1 cellular context compared by ENCODE assay signal in genomic region chr13:96020941-96021340, GRCh38.
TF ChIP-seq lines count a peak whose summit lies in the region.

No MANE protein-coding gene starts in this region.

TF ChIP-seq in HepG2, 621 proteins besides CTCF, POLR2A, EP300 and RAD21 (continued from another document and continues in another):
- 0 out of 2 replicates have a peak, but pooled peaks have one; percentile 9 for TF ChIP-seq CEBPG (CRISPR knock-in tag; IDR thresholded peaks at IDR 0.05)
- TF ChIP-seq KDM2A (CRISPR knock-in tag; IDR thresholded peaks at IDR 0.05; ENCODE audit: borderline replicate concordance, low read depth), result no peak
- no peak for TF ChIP-seq ZNF225 (CRISPR knock-in tag; IDR thresholded peaks at IDR 0.05)
- TF ChIP-seq PITX1 (CRISPR knock-in tag; IDR thresholded peaks at IDR 0.05), result no peak
- TF ChIP-seq ZNF350 (CRISPR knock-in tag; IDR thresholded peaks at IDR 0.05; ENCODE audit: borderline replicate concordance, low read depth), result no peak
- TF ChIP-seq, protein P1, sequence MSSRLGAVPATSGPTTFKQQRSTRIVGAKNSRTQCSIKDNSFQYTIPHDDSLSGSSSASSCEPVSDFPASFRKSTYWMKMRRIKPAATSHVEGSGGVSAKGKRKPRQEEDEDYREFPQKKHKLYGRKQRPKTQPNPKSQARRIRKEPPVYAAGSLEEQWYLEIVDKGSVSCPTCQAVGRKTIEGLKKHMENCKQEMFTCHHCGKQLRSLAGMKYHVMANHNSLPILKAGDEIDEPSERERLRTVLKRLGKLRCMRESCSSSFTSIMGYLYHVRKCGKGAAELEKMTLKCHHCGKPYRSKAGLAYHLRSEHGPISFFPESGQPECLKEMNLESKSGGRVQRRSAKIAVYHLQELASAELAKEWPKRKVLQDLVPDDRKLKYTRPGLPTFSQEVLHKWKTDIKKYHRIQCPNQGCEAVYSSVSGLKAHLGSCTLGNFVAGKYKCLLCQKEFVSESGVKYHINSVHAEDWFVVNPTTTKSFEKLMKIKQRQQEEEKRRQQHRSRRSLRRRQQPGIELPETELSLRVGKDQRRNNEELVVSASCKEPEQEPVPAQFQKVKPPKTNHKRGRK (CRISPR knock-in tag; IDR thresholded peaks at IDR 0.05), result no peak
- TF ChIP-seq AHDC1 (CRISPR knock-in tag; IDR thresholded peaks at IDR 0.05; ENCODE audit: borderline replicate concordance), result peak; percentile 62; the same call in 1 of the 2 replicates
- no peak for TF ChIP-seq SOX13 (IDR thresholded peaks at IDR 0.05)
- 0 out of 4 replicates have a peak, but pooled peaks of 1 of the 2 experiments have one; percentile 21 for TF ChIP-seq SOX13 (CRISPR knock-in tag; conservative IDR thresholded peaks at IDR 0.05 in 1 of 2, IDR thresholded peaks at IDR 0.05 in 1 of 2)
- TF ChIP-seq DPF2 (CRISPR knock-in tag; IDR thresholded peaks at IDR 0.05; ENCODE audit: borderline replicate concordance, low read depth), result 0 out of 2 replicates have a peak, but pooled peaks have one; percentile 12
- 0 out of 2 replicates have a peak, but pooled peaks have one; percentile 31 for TF ChIP-seq POGZ (CRISPR knock-in tag; IDR thresholded peaks at IDR 0.05)
- TF ChIP-seq TAF1 (CRISPR knock-in tag; IDR thresholded peaks at IDR 0.05), result no peak
- TF ChIP-seq, protein P2, sequence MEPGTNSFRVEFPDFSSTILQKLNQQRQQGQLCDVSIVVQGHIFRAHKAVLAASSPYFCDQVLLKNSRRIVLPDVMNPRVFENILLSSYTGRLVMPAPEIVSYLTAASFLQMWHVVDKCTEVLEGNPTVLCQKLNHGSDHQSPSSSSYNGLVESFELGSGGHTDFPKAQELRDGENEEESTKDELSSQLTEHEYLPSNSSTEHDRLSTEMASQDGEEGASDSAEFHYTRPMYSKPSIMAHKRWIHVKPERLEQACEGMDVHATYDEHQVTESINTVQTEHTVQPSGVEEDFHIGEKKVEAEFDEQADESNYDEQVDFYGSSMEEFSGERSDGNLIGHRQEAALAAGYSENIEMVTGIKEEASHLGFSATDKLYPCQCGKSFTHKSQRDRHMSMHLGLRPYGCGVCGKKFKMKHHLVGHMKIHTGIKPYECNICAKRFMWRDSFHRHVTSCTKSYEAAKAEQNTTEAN (CRISPR knock-in tag; conservative IDR thresholded peaks at IDR 0.05), result no peak
- TF ChIP-seq ZFYVE20 (CRISPR knock-in tag; IDR thresholded peaks at IDR 0.05; ENCODE audit: borderline replicate concordance, low read depth), result no peak
- no peak for TF ChIP-seq ZNF12 (CRISPR knock-in tag; IDR thresholded peaks at IDR 0.05)
- TF ChIP-seq POLR2AphosphoS5 (IDR thresholded peaks at IDR 0.05; ENCODE audit: low read depth, low read length), result no peak
- TF ChIP-seq ZNF451 (CRISPR knock-in tag; IDR thresholded peaks at IDR 0.05), result no peak
- no peak for TF ChIP-seq CHCHD3 (CRISPR knock-in tag; IDR thresholded peaks at IDR 0.05)
- TF ChIP-seq HIC2 (CRISPR knock-in tag; IDR thresholded peaks at IDR 0.05; ENCODE audit: low read depth), result no peak
- TF ChIP-seq MNT (IDR thresholded peaks at IDR 0.05), result no peak
- 0 out of 2 replicates have a peak, but pooled peaks have one; percentile 47 for TF ChIP-seq JUN (CRISPR knock-in tag; IDR thresholded peaks at IDR 0.05)
- TF ChIP-seq SRSF4 (IDR thresholded peaks at IDR 0.05; ENCODE audit: low read depth, low read length, poor library complexity, severe bottlenecking), result no peak
- no peak for TF ChIP-seq ATF7 (IDR thresholded peaks at IDR 0.05)
- 0 out of 2 replicates have a peak, but pooled peaks have one; percentile 28 for TF ChIP-seq ATF7 (CRISPR knock-in tag; IDR thresholded peaks at IDR 0.05)
- TF ChIP-seq GZF1 (CRISPR knock-in tag; IDR thresholded peaks at IDR 0.05), result no peak
- no peak for TF ChIP-seq TFE3 (CRISPR knock-in tag; IDR thresholded peaks at IDR 0.05)
- no peak for TF ChIP-seq STAT5B (CRISPR knock-in tag; IDR thresholded peaks at IDR 0.05)
- TF ChIP-seq FOSL2 (CRISPR knock-in tag; IDR thresholded peaks at IDR 0.05), result 0 out of 2 replicates have a peak, but pooled peaks have one; percentile 14
- no peak for TF ChIP-seq HDAC1 (CRISPR knock-in tag; IDR thresholded peaks at IDR 0.05)
- TF ChIP-seq DNMT3B (CRISPR knock-in tag; conservative IDR thresholded peaks at IDR 0.05), result no peak
- 0 out of 2 replicates have a peak, but pooled peaks have one; percentile 15 for TF ChIP-seq ZNF644 (CRISPR knock-in tag; IDR thresholded peaks at IDR 0.05; ENCODE audit: low read depth)
- no peak for TF ChIP-seq CENPBD1 (CRISPR knock-in tag; IDR thresholded peaks at IDR 0.05; ENCODE audit: borderline replicate concordance, low read depth)
- TF ChIP-seq HOXA3 (CRISPR knock-in tag; IDR thresholded peaks at IDR 0.05), result peak; percentile 36; the same call in 1 of the 2 replicates
- TF ChIP-seq ZFX (CRISPR knock-in tag; IDR thresholded peaks at IDR 0.05; ENCODE audit: low read depth), result no peak
- TF ChIP-seq, protein P3, sequence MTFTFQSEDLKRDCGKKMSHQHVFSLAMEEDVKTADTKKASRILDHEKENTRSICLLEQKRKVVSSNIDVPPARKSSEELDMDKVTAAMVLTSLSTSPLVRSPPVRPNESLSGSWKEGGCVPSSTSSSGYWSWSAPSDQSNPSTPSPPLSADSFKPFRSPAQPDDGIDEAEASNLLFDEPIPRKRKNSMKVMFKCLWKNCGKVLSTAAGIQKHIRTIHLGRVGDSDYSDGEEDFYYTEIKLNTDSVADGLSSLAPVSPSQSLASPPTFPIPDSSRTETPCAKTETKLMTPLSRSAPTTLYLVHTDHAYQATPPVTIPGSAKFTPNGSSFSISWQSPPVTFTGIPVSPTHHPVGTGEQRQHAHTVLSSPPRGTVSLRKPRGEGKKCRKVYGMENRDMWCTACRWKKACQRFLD (CRISPR knock-in tag; IDR thresholded peaks at IDR 0.05; ENCODE audit: borderline replicate concordance), result no peak
- no peak for TF ChIP-seq FOXP1 (IDR thresholded peaks at IDR 0.05)
- peak; percentile 15; the same call in 1 of the 2 replicates for TF ChIP-seq FOXP1 (CRISPR knock-in tag; IDR thresholded peaks at IDR 0.05)
- TF ChIP-seq ATF2 (CRISPR knock-in tag; IDR thresholded peaks at IDR 0.05), result peak; percentile 83
